Comparison of ENCODE assay signal across 9 cellular contexts in the genomic region with DNA sequence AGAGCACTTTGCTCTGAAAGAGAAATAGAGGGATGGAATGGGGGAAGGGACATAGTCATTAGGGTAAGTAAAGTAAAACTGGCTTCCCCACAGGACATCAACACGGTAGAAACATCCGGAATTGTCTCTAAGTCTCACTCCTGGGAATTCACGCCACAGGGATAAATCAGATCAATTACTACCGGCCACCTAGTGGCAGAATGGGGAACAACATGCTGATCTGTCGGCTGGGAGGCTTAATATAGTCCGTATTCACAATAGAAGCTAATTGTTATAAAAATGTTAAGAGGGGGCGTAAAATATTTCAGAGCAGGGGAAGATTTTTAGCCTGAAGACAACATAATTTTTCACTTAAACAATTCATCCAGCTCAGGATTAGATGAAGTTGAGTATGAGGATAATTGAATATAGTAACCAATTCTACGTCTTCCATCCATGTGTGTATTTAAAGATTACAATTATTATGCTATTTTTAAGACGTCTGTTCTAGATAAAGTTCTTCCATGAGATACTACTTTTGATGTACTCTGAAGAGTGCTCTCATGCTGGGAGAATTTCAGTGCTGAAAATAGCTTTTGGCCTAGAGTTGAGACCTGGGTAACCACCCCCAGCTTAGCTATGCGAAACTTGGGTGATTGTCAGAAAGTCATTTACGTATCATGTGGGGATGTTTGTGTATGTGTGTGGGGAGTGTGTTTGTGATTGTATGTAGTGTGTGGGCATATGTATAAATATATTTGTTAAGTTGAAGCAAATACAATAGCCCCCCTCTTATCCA.
DNase-seq lines count a peak whose midpoint lies in the region; ATAC-seq and TF ChIP-seq lines count a peak whose summit lies in the region.
"Had no signal": no experiment of that assay in that cellular context is flagged by ENCODE, and none has a peak within 500 bp of the region (broad histone marks: within the 10 kb centered on the region; RNA-seq: fewer than 3 reads in every experiment).

No MANE protein-coding gene starts in this region.

- in situ Hi-C loops in IMR-90 (cut with MboI; ENCODE audit: low sequenced_read_pairs) (loop anchor here (10.0 kb wide), 1 partner anchor 304 kb away; no protein-coding TSS in a partner anchor), astrocyte of the cerebellum (cut with HindIII; ENCODE audit: low sequenced_read_pairs) (no loop called here)

- H3K36me3 Mint-ChIP-seq in type B pancreatic cell, result no peaks in the 10 kb centered on the region

- no peak overlapping the region for H3K23ac ChIP-seq in IMR-90 (ENCODE audit: low read depth, low read length)

- H3K14ac ChIP-seq in IMR-90 (replicated peaks; ENCODE audit: low read depth, low read length), result no peak overlapping the region

- POLR2A ChIA-PET in IMR-90 (lab: Charles Lee; ENCODE audit: unreplicated experiment), result no interaction called here

- H3K27me3 Mint-ChIP-seq in type B pancreatic cell, result no peaks in the 10 kb centered on the region

- no peak overlapping the region for H2BK5ac ChIP-seq in IMR-90 (ENCODE audit: low read depth, low read length, poor library complexity, severe bottlenecking)

- BruUV-seq in IMR-90 (replicated peaks; lab: Mats Ljungman, UMichigan), result no TSS peak

- no peak overlapping the region for H4K8ac ChIP-seq in IMR-90 (ENCODE audit: low read depth in 2 of 2, low read length in 2 of 2)

- H2BK20ac ChIP-seq in IMR-90 (ENCODE audit: low read depth, low read length), result no peak overlapping the region

- no peaks in the 10 kb centered on the region for H3K36me3 ChIP-seq in IMR-90 (ENCODE audit: control insufficient read depth, insufficient read depth, low read length)
- H3K36me3 ChIP-seq: BLaER1 treated with 17β-estradiol and CSF1 and Interleukin-3, amounts not matched to agents 10 nM and 100 nM had no signal

- TF ChIP-seq RAD21 in IMR-90 (IDR thresholded peaks at IDR 0.05; ENCODE audit: low read length), result peak; percentile 70

- H3K27me3 ChIP-seq in IMR-90 (ENCODE audit: control insufficient read depth, insufficient read depth, low read length), result peaks cover 2% of the 10 kb centered on the region
- H3K27me3 ChIP-seq: BLaER1 treated with 17β-estradiol and CSF1 and Interleukin-3, amounts not matched to agents 10 nM and 100 nM had no signal

- H3K56ac ChIP-seq in IMR-90 (ENCODE audit: extremely low read depth, insufficient read depth, low read length), result no peak overlapping the region

- H4K91ac ChIP-seq in IMR-90 (ENCODE audit: insufficient read depth, low read depth, low read length), result no peak overlapping the region

- intact Hi-C loops in IMR-90 (cut with micrococcal nuclease), result loop anchor here (1.0 kb wide), 2 partner anchors 166 to 303 kb away; no protein-coding TSS in a partner anchor

- peak; percentile 85 for ATAC-seq in IMR-90 (ENCODE audit: low read depth)

- no peak overlapping the region for H3K4me3 Mint-ChIP-seq in type B pancreatic cell

- H3K4me1 Mint-ChIP-seq in type B pancreatic cell (ENCODE audit: unreplicated experiment), result peaks cover 7% of the 10 kb centered on the region

- H2BK120ac ChIP-seq in IMR-90 (ENCODE audit: low read depth, low read length), result no peak overlapping the region

- H4K5ac ChIP-seq in IMR-90 (ENCODE audit: low read depth, low read length), result no peak overlapping the region

- no peak overlapping the region for H3K4me2 ChIP-seq in IMR-90 (ENCODE audit: low read depth, low read length)
- H3K4me2 ChIP-seq: BLaER1 treated with 17β-estradiol and CSF1 and Interleukin-3, amounts not matched to agents 10 nM and 100 nM had no signal

- no peak overlapping the region for H2AK9ac ChIP-seq in IMR-90 (replicated peaks; ENCODE audit: low read depth, low read length, poor library complexity)

- peaks cover 6% of the 10 kb centered on the region for H3K9me3 Mint-ChIP-seq in type B pancreatic cell

- H3K18ac ChIP-seq in IMR-90 (ENCODE audit: low read depth, low read length), result no peak overlapping the region

- H3K4me3 ChIP-seq in IMR-90 (ENCODE audit: insufficient read depth, low read depth, low read length) (no peak overlapping the region), astrocyte of the cerebellum (ENCODE audit: low read depth, low read length) (no peak overlapping the region)
- H3K4me3 ChIP-seq: BLaER1 treated with 17β-estradiol and CSF1 and Interleukin-3, amounts not matched to agents 10 nM and 100 nM had no signal

- no peaks in the 10 kb centered on the region for H3K4me1 ChIP-seq in IMR-90 (ENCODE audit: control insufficient read depth, insufficient read depth, low read length)

- dilution Hi-C loops in IMR-90 (cut with HindIII; ENCODE audit: low sequenced_read_pairs, unreplicated experiment), result no loop called here

- H4K20me1 ChIP-seq in IMR-90 (ENCODE audit: insufficient read depth, low read length), result no peaks in the 10 kb centered on the region
- H4K20me1 ChIP-seq: BLaER1 treated with 17β-estradiol and CSF1 and Interleukin-3, amounts not matched to agents 10 nM and 100 nM had no signal

- peak; percentile 77 for TF ChIP-seq CTCF in IMR-90 (conservative IDR thresholded peaks at IDR 0.05; ENCODE audit: low read depth, low read length)
- TF ChIP-seq CTCF in astrocyte of the cerebellum (IDR thresholded peaks at IDR 0.05; ENCODE audit: low read depth, low read length, missing control alignments), result peak; percentile 65
- TF ChIP-seq CTCF in type B pancreatic cell (conservative IDR thresholded peaks at IDR 0.05), result peak; percentile 84

- no peak for TF ChIP-seq POLR2A in IMR-90 (IDR thresholded peaks at IDR 0.05; ENCODE audit: low read depth, low read length)

- CTCF ChIA-PET in IMR-90 (lab: Yijun Ruan, JAX), result interaction anchor here (0.6 to 2.6 kb wide), 19 partner anchors 8 to 292 kb away, joined by 3 to 27 read pairs (median 4); no protein-coding TSS in a partner anchor

- no peak overlapping the region for H2AK5ac ChIP-seq in IMR-90 (ENCODE audit: low read depth, low read length)

- no peak overlapping the region for H3K27ac Mint-ChIP-seq in type B pancreatic cell

- no peaks in the 10 kb centered on the region for H3K79me1 ChIP-seq in IMR-90 (ENCODE audit: low read depth in 1 of 2, low read length in 2 of 2)

- H3K4ac ChIP-seq in IMR-90 (ENCODE audit: low read depth, low read length), result no peak overlapping the region

- no peak overlapping the region for H2BK15ac ChIP-seq in IMR-90 (ENCODE audit: low read depth, low read length)

- DNase-seq in NCI-H1417 (lab: John Stamatoyannopoulos, UW) (peak in 2 of 3 experiments; percentile 1 to 13), NCI-H1417 treated with DMSO at 0.1 percent for 48 hours (lab: John Stamatoyannopoulos, UW) (no peak), IMR-90 (peak; percentile 42), astrocyte of the cerebellum (ENCODE audit: low read depth) (peak; percentile 0), kidney tubule cell (ENCODE audit: low spot score) (peak; percentile 38), type B pancreatic cell (ENCODE audit: extremely low spot score, unreplicated experiment) (no peak), MV-4-11 (lab: John Stamatoyannopoulos, UW) (no peak), ecto neural progenitor cell (ENCODE audit: low spot score) (no peak)

- no peaks in the 10 kb centered on the region for H3K9me3 ChIP-seq in IMR-90 (ENCODE audit: control insufficient read depth, insufficient read depth, low read length)

- no peaks in the 10 kb centered on the region for H3K9me1 ChIP-seq in IMR-90 (ENCODE audit: insufficient read depth, low read length)

- H3K27ac ChIP-seq in IMR-90 (ENCODE audit: insufficient read depth, low read length), result no peak overlapping the region
- H3K27ac ChIP-seq: BLaER1 treated with 17β-estradiol and CSF1 and Interleukin-3, amounts not matched to agents 10 nM and 100 nM had no signal

- WGBS in IMR-90 (ENCODE audit: extremely low coverage in 2 of 2, insufficient read length in 1 of 2), 2 experiments, result 44 to 100% methylated on average over 1 to 3 of the region's 11 CpGs

- no peak overlapping the region for H2AFZ ChIP-seq in IMR-90 (replicated peaks; ENCODE audit: low read length, poor library complexity)

- no peak overlapping the region for H3K9ac ChIP-seq in IMR-90 (ENCODE audit: low read depth, low read length)
- H3K9ac ChIP-seq: BLaER1 treated with 17β-estradiol and CSF1 and Interleukin-3, amounts not matched to agents 10 nM and 100 nM had no signal

TF ChIP-seq in IMR-90, 13 proteins besides CTCF, POLR2A, EP300 and RAD21:
- TF ChIP-seq, protein P1, sequence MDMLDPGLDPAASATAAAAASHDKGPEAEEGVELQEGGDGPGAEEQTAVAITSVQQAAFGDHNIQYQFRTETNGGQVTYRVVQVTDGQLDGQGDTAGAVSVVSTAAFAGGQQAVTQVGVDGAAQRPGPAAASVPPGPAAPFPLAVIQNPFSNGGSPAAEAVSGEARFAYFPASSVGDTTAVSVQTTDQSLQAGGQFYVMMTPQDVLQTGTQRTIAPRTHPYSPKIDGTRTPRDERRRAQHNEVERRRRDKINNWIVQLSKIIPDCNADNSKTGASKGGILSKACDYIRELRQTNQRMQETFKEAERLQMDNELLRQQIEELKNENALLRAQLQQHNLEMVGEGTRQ (IDR thresholded peaks at IDR 0.05; ENCODE audit: low read depth, low read length), result no peak
- peak; percentile 75 for TF ChIP-seq SMC3 (IDR thresholded peaks at IDR 0.05; ENCODE audit: low read depth, low read length)

Comparison
In these comparisons a context has a peak if more than half of its experiments do, and no peak if none do; other contexts are left out.
1. DNase-seq: peak in NCI-H1417 (2 of 3), IMR-90 (single experiment), astrocyte of the cerebellum (single experiment) and kidney tubule cell (single experiment); none in NCI-H1417 treated with DMSO at 0.1 percent for 48 hours (single experiment), type B pancreatic cell (single experiment), MV-4-11 (single experiment) and ecto neural progenitor cell (single experiment).
2. Peak in every context shown above with its lines, with median percentiles within 50 percentile points of each other: CTCF ChIP-seq.